In the genomic region with DNA sequence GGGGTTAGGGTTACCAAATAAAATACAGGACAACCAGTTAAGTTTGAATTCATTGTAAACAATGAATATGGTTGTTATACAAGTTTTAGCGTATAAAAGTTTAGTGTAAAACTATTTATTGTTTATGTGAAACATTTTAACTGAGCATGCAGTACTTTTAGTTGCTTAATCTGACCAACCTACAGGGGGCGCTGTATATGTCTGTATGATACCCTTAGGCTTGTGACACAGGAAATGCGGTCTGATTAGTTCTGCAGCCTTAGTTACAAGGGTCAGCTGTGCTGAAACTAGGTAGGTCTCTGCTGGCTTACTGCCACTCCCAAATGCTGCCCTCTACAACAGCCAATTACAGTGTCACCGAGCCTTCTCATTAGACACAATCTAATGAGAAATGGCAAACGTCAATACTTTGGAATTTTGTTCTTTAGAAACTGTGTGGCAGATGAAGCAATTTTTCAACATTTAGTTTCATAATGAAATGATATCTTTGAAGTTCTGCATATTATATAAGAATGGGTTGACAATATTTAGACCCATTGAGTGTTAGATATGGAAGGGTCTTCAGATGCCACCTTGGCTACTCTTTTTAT, we compare ENCODE assay signal across 9 cellular contexts. TPM values are rescaled to one million over a fixed set of nuclear protein-coding genes. Genes with fewer than 3 reads are reported as not detected.
A peak's percentile ranks its signal among the peaks of the same experiment; 100 is the strongest.
DNase-seq lines count a peak whose midpoint lies in the region; ATAC-seq and TF ChIP-seq lines count a peak whose summit lies in the region.
"Had no signal": no experiment of that assay in that cellular context is flagged by ENCODE, and none has a peak within 500 bp of the region (broad histone marks: within the 10 kb centered on the region; RNA-seq: fewer than 3 reads in every experiment).

No MANE protein-coding gene starts in this region.

- no peak overlapping the region for H3K4me3 Mint-ChIP-seq in progenitor cell of endocrine pancreas (ENCODE audit: low read depth)
- no peak overlapping the region for H3K4me3 Mint-ChIP-seq in CD8-positive, alpha-beta T cell
- H3K4me3 Mint-ChIP-seq: central memory CD8-positive, alpha-beta T cell had no signal

- POLR2A ChIA-PET in CD8-positive, alpha-beta T cell (lab: Charles Lee), result no interaction called here

- H3K27me3 Mint-ChIP-seq in progenitor cell of endocrine pancreas, result no peaks in the 10 kb centered on the region
- no peaks in the 10 kb centered on the region for H3K27me3 Mint-ChIP-seq in CD8-positive, alpha-beta T cell (ENCODE audit: low read depth)
- H3K27me3 Mint-ChIP-seq: central memory CD8-positive, alpha-beta T cell had no signal

- H3K9me3 Mint-ChIP-seq in progenitor cell of endocrine pancreas (ENCODE audit: low read depth), result peaks cover 6% of the 10 kb centered on the region
- peaks cover 7% of the 10 kb centered on the region for H3K9me3 Mint-ChIP-seq in CD8-positive, alpha-beta T cell

- H3K4me1 ChIP-seq in CD8-positive, alpha-beta T cell (ENCODE audit: insufficient read depth, low read length), result no peaks in the 10 kb centered on the region

- peak; percentile 81 for ATAC-seq in GM21737 (IDR thresholded peaks at IDR 0.05; ENCODE audit: unreplicated experiment)
- ATAC-seq in CD8-positive, alpha-beta T cell, result no peak

- peaks cover 10% of the 10 kb centered on the region for H3K4me1 Mint-ChIP-seq in progenitor cell of endocrine pancreas (ENCODE audit: low read depth)
- no peaks in the 10 kb centered on the region for H3K4me1 Mint-ChIP-seq in CD8-positive, alpha-beta T cell (ENCODE audit: low read depth)
- H3K4me1 Mint-ChIP-seq: central memory CD8-positive, alpha-beta T cell had no signal

- no peaks in the 10 kb centered on the region for H3K36me3 ChIP-seq in WERI-Rb-1
- H3K36me3 ChIP-seq in CD8-positive, alpha-beta T cell (ENCODE audit: insufficient read depth, low read length), result no peaks in the 10 kb centered on the region

- no peak overlapping the region for H3K27ac Mint-ChIP-seq in progenitor cell of endocrine pancreas
- no peak overlapping the region for H3K27ac Mint-ChIP-seq in CD8-positive, alpha-beta T cell

- H3K27ac ChIP-seq in WERI-Rb-1, result no peak overlapping the region
- H3K27ac ChIP-seq in CD8-positive, alpha-beta T cell (ENCODE audit: low read depth, low read length), result no peak overlapping the region

- CTCF ChIA-PET in CD8-positive, alpha-beta T cell (lab: Charles Lee), result no interaction called here

- H3K36me3 Mint-ChIP-seq in progenitor cell of endocrine pancreas (ENCODE audit: insufficient read depth), result no peaks in the 10 kb centered on the region
- no peaks in the 10 kb centered on the region for H3K36me3 Mint-ChIP-seq in CD8-positive, alpha-beta T cell

- peak; percentile 45 for TF ChIP-seq CTCF in WERI-Rb-1 (IDR thresholded peaks at IDR 0.05; ENCODE audit: low read depth, low read length)
- peak; percentile 53 for TF ChIP-seq CTCF in progenitor cell of endocrine pancreas (IDR thresholded peaks at IDR 0.05; ENCODE audit: unreplicated experiment)
- TF ChIP-seq CTCF in CD8-positive, alpha-beta T cell (IDR thresholded peaks at IDR 0.05), result no peak

- H3K9me3 ChIP-seq in WERI-Rb-1 (ENCODE audit: severe bottlenecking), result no peaks in the 10 kb centered on the region
- no peaks in the 10 kb centered on the region for H3K9me3 ChIP-seq in CD8-positive, alpha-beta T cell (ENCODE audit: low read length)

- peak; percentile 38 for DNase-seq in activated CD4-positive, alpha-beta T cell treated with anti-CD3 and anti-CD28 coated beads for 48 hours
- DNase-seq in activated CD4-positive, alpha-beta T cell treated with anti-CD3 and anti-CD28 coated beads, Interleukin-2, amount 50 U/mL, for 4 hours, result no peak
- DNase-seq in HuH-7 (ENCODE audit: low spot score), result peak; percentile 0
- peak; percentile 39 for DNase-seq in WERI-Rb-1
- DNase-seq in progenitor cell of endocrine pancreas (ENCODE audit: low spot score, unreplicated experiment), result no peak
- no peak for DNase-seq in CD8-positive, alpha-beta T cell
- no peak for DNase-seq in putamen (ENCODE audit: low spot score)

- H3K4me3 ChIP-seq in WERI-Rb-1 (ENCODE audit: low read depth, low read length), result no peak overlapping the region
- H3K4me3 ChIP-seq in CD8-positive, alpha-beta T cell (ENCODE audit: low read depth, low read length), result no peak overlapping the region

- no peaks in the 10 kb centered on the region for H3K27me3 ChIP-seq in WERI-Rb-1 (ENCODE audit: insufficient read depth, low read depth, severe bottlenecking)
- H3K27me3 ChIP-seq in CD8-positive, alpha-beta T cell (ENCODE audit: insufficient read depth, low read length), result no peaks in the 10 kb centered on the region

- intact Hi-C loops in CD8-positive, alpha-beta T cell (cut with DNase I, micrococcal nuclease), result loop anchor here in 1 of 2 experiments (1.0 kb wide), 1 partner anchor 44 kb away; no protein-coding TSS in a partner anchor

RNA-seq across cellular contexts. Expression of a gene that starts 56.2 kb away (rescaled TPM):
- 1.1 and 2.5 TPM in 2 replicates for total RNA-seq in progenitor cell of endocrine pancreas
- total RNA-seq in CD8-positive, alpha-beta T cell, result not detected

Comparison
In these comparisons a context has a peak if more than half of its experiments do, and no peak if none do; other contexts are left out.
1. DNase-seq: peak in activated CD4-positive, alpha-beta T cell treated with anti-CD3 and anti-CD28 coated beads for 48 hours (single experiment), HuH-7 (single experiment) and WERI-Rb-1 (single experiment); none in activated CD4-positive, alpha-beta T cell treated with anti-CD3 and anti-CD28 coated beads, Interleukin-2, amount 50 U/mL, for 4 hours (0 of 2), progenitor cell of endocrine pancreas (single experiment), CD8-positive, alpha-beta T cell (0 of 7) and putamen (single experiment).